16 cellular contexts compared by ENCODE assay signal in genomic region chr2:74550231-74550630, GRCh38. TPM values are rescaled to one million over a fixed set of nuclear protein-coding genes. Genes with fewer than 3 reads are reported as not detected.
DNase-seq lines count a peak whose midpoint lies in the region; ATAC-seq, FAIRE-seq and TF ChIP-seq lines count a peak whose summit lies in the region.
"Had no signal": no experiment of that assay in that cellular context is flagged by ENCODE, and none has a peak within 500 bp of the region (broad histone marks: within the 10 kb centered on the region; RNA-seq: fewer than 3 reads in every experiment).

No MANE protein-coding gene starts in this region.

- peaks cover 36% of the 10 kb centered on the region for H3K27me3 Mint-ChIP-seq in CD8-positive, alpha-beta T cell (ENCODE audit: low read depth)
- peaks cover 26 to 39% of the 10 kb centered on the region in 2 donors for H3K27me3 Mint-ChIP-seq in CD4-positive, alpha-beta memory T cell

- H3K4me3 Mint-ChIP-seq in CD8-positive, alpha-beta T cell: peak overlapping the region; percentile 9
- H3K4me3 Mint-ChIP-seq in CD4-positive, alpha-beta memory T cell: peak overlapping the region in 4 of 8 donors; percentile 15 to 47 (median 34)

- H3K36me3 ChIP-seq in ACC112 (ENCODE audit: insufficient read depth, low read length) (peaks cover 15% of the 10 kb centered on the region), Panc1 (ENCODE audit: control insufficient read depth, insufficient read depth, low read length) (no peaks in the 10 kb centered on the region), iPS-20b (ENCODE audit: insufficient read depth, low read depth, low read length) (no peaks in the 10 kb centered on the region)
- no peaks in the 10 kb centered on the region for H3K36me3 ChIP-seq in CD8-positive, alpha-beta T cell (ENCODE audit: insufficient read depth, low read length)
- no peaks in the 10 kb centered on the region for H3K36me3 ChIP-seq in CD4-positive, alpha-beta memory T cell (ENCODE audit: insufficient read depth, low read length)
- H3K36me3 ChIP-seq: neutrophil had no signal

- in situ Hi-C loops in Panc1 (cut with HindIII; ENCODE audit: low pct_unique_long_range_greater_than_20kb, low sequenced_read_pairs): no loop called here

- H3K4me3 ChIP-seq in ACC112 (ENCODE audit: low read depth, low read length): peak overlapping the region; percentile 97
- H3K4me3 ChIP-seq in CD8-positive, alpha-beta T cell (ENCODE audit: low read depth, low read length): no peak overlapping the region
- H3K4me3 ChIP-seq in Panc1 (ENCODE audit: low read depth in 2 of 2, low read length in 2 of 2): peak overlapping the region in 1 of 2 experiments; percentile 80; a peak in 1 of 4 replicates
- H3K4me3 ChIP-seq in iPS-20b (ENCODE audit: low read length): peak overlapping the region; percentile 73; the same call in 1 of the 2 replicates
- H3K4me3 ChIP-seq in CD4-positive, alpha-beta memory T cell (ENCODE audit: low read length in 2 of 2): no peak overlapping the region

- H3K4me1 ChIP-seq in ACC112 (ENCODE audit: control insufficient read depth, insufficient read depth, low read length, unreplicated experiment) (peaks cover 44% of the 10 kb centered on the region), Panc1 (ENCODE audit: control insufficient read depth, insufficient read depth, low read length) (peaks cover 23% of the 10 kb centered on the region), iPS-20b (ENCODE audit: insufficient read depth, low read length) (peaks cover 18% of the 10 kb centered on the region)
- H3K4me1 ChIP-seq in CD8-positive, alpha-beta T cell (ENCODE audit: insufficient read depth, low read length): peaks cover 18% of the 10 kb centered on the region
- H3K4me1 ChIP-seq in CD4-positive, alpha-beta memory T cell (ENCODE audit: insufficient read depth, low read length): peaks cover 22% of the 10 kb centered on the region

- H3K27ac ChIP-seq in ACC112 (ENCODE audit: low read depth, low read length) (no peak overlapping the region), Panc1 (ENCODE audit: low read length) (no peak overlapping the region), iPS-20b (ENCODE audit: low read length) (no peak overlapping the region)
- H3K27ac ChIP-seq in CD8-positive, alpha-beta T cell (ENCODE audit: low read depth, low read length): no peak overlapping the region
- no peak overlapping the region for H3K27ac ChIP-seq in CD4-positive, alpha-beta memory T cell (ENCODE audit: low read depth, low read length)
- H3K27ac ChIP-seq: neutrophil had no signal

- H3K9me3 Mint-ChIP-seq in CD8-positive, alpha-beta T cell: no peaks in the 10 kb centered on the region
- peaks cover 0 to 2% (median 0%) of the 10 kb centered on the region in 8 donors for H3K9me3 Mint-ChIP-seq in CD4-positive, alpha-beta memory T cell

- POLR2A ChIA-PET in CD8-positive, alpha-beta T cell (lab: Charles Lee): no interaction called here
- POLR2A ChIA-PET in Panc1 (lab: Charles Lee): interaction anchor here (0.8 kb wide), 1 partner anchor 46 kb away, joined by 3 read pairs; no protein-coding TSS in a partner anchor
- POLR2A ChIA-PET in CD4-positive, alpha-beta memory T cell (lab: Charles Lee; ENCODE audit: partially characterized antibody): no interaction called here

- no peak for DNase-seq in CD8-positive, alpha-beta T cell
- no peak for DNase-seq in Panc1 (ENCODE audit: low read depth, low spot score)
- DNase-seq in GM19239 (ENCODE audit: insufficient read length, low spot score): no peak
- DNase-seq in CD4-positive, alpha-beta memory T cell: no peak
- DNase-seq: central memory CD4-positive, alpha-beta T cell; head of caudate nucleus; NK-92 treated with Interleukin-12 subunit alpha and Interleukin-12 subunit beta, amount 100 ng/mL, for 24 hours; small intestine had no signal

- H3K36me3 Mint-ChIP-seq in CD8-positive, alpha-beta T cell: peaks cover 2% of the 10 kb centered on the region
- peaks cover 0 to 8% of the 10 kb centered on the region in 2 donors for H3K36me3 Mint-ChIP-seq in CD4-positive, alpha-beta memory T cell

- BruUV-seq in Panc1 (replicated peaks; lab: Mats Ljungman, UMichigan): TSS peak; percentile 80

- H3K27ac Mint-ChIP-seq in CD8-positive, alpha-beta T cell: no peak overlapping the region
- no peak overlapping the region for H3K27ac Mint-ChIP-seq in CD4-positive, alpha-beta memory T cell

- H3K27me3 ChIP-seq in ACC112 (ENCODE audit: insufficient read depth, low read length) (no peaks in the 10 kb centered on the region), Panc1 (ENCODE audit: control insufficient read depth, insufficient read depth, low read length) (no peaks in the 10 kb centered on the region; the same call in 1 of the 2 replicates), iPS-20b (ENCODE audit: insufficient read depth, low read length) (peaks cover 75% of the 10 kb centered on the region)
- H3K27me3 ChIP-seq in CD8-positive, alpha-beta T cell (ENCODE audit: insufficient read depth, low read length): peaks cover 9% of the 10 kb centered on the region
- H3K27me3 ChIP-seq in CD4-positive, alpha-beta memory T cell (ENCODE audit: insufficient read depth, low read length): peaks cover 30% of the 10 kb centered on the region

- no peak overlapping the region for H2AFZ ChIP-seq in ACC112 (ENCODE audit: low read length, unreplicated experiment)

- intact Hi-C loops in CD8-positive, alpha-beta T cell (cut with DNase I, micrococcal nuclease): loop anchor here in 1 of 2 experiments (10.0 kb wide), 2 partner anchors 105 to 405 kb away; partner anchors contain the start of genes POLE4 and SEMA4F
- intact Hi-C loops in Panc1 (cut with micrococcal nuclease; ENCODE audit: unreplicated experiment): no loop called here
- intact Hi-C loops in CD4-positive, alpha-beta memory T cell (cut with micrococcal nuclease): loop anchor here (10.0 kb wide), 1 partner anchor 155 kb away; no protein-coding TSS in a partner anchor

- no peak overlapping the region for H3K9ac ChIP-seq in iPS-20b (ENCODE audit: low read depth, low read length)

- H3K79me2 ChIP-seq in ACC112 (ENCODE audit: control insufficient read depth, insufficient read depth, low read length, unreplicated experiment): peaks cover 70% of the 10 kb centered on the region

- ATAC-seq in CD8-positive, alpha-beta T cell: no peak
- ATAC-seq in Panc1 (no peak), HG02678 (IDR thresholded peaks at IDR 0.05; ENCODE audit: unreplicated experiment) (no peak), GM18502 (IDR thresholded peaks at IDR 0.05; ENCODE audit: poor library complexity, unreplicated experiment) (no peak)
- ATAC-seq: left lobe of liver had no signal

- CTCF ChIA-PET in CD8-positive, alpha-beta T cell (lab: Charles Lee): interaction anchor here (0.9 to 2.4 kb wide), 2 partner anchors 8 to 18 kb away, joined by 3 to 5 read pairs; no protein-coding TSS in a partner anchor
- CTCF ChIA-PET in Panc1 (lab: Charles Lee): no interaction called here
- CTCF ChIA-PET in CD4-positive, alpha-beta memory T cell (lab: Charles Lee; ENCODE audit: partially characterized antibody): interaction anchor here (1.1 kb wide), 1 partner anchor 37 kb away, joined by 3 read pairs; no protein-coding TSS in a partner anchor

- H3K9me3 ChIP-seq in CD8-positive, alpha-beta T cell (ENCODE audit: low read length): no peaks in the 10 kb centered on the region
- H3K9me3 ChIP-seq in Panc1 (ENCODE audit: control insufficient read depth, insufficient read depth, low read depth, low read length): no peaks in the 10 kb centered on the region
- H3K9me3 ChIP-seq in iPS-20b (ENCODE audit: insufficient read depth, low read depth, low read length): no peaks in the 10 kb centered on the region
- H3K9me3 ChIP-seq in CD4-positive, alpha-beta memory T cell (ENCODE audit: control insufficient read depth in 1 of 2, low read length in 2 of 2): no peaks in the 10 kb centered on the region
- H3K9me3 ChIP-seq: neutrophil had no signal

- FAIRE-seq in GM19239 (lab: Jason Lieb, UNC): no peak
- FAIRE-seq: endothelial cell of umbilical vein, small intestine had no signal

- H3K4me1 Mint-ChIP-seq in CD8-positive, alpha-beta T cell (ENCODE audit: low read depth): peaks cover 7% of the 10 kb centered on the region
- peaks cover 7 to 27% (median 16%) of the 10 kb centered on the region in 4 donors for H3K4me1 Mint-ChIP-seq in CD4-positive, alpha-beta memory T cell

- TF ChIP-seq CTCF in CD8-positive, alpha-beta T cell (IDR thresholded peaks at IDR 0.05): no peak
- TF ChIP-seq CTCF in Panc1 (IDR thresholded peaks at IDR 0.05): no peak

RNA-seq across cellular contexts. Expression of gene LOXL3, which starts 3.5 kb away (rescaled TPM):
- not detected for total RNA-seq in CD8-positive, alpha-beta T cell
- 1.0 TPM for total RNA-seq in Panc1 (2021; ENCODE audit: unreplicated experiment)
- polyA plus RNA-seq in Panc1 (2012; ENCODE audit: insufficient read length): 1.1 TPM
- total RNA-seq in CD4-positive, alpha-beta memory T cell: under 1 TPM; 0.25 to 0.32 TPM
- not detected for polyA plus RNA-seq in CD4-positive, alpha-beta memory T cell

RNA-seq across cellular contexts. Expression of gene DOK1, which starts 4.3 kb away (rescaled TPM):
- 1 to 10 TPM; 5.2 to 5.3 TPM for total RNA-seq in CD8-positive, alpha-beta T cell
- total RNA-seq in Panc1 (2021; ENCODE audit: unreplicated experiment): 6.2 TPM
- polyA plus RNA-seq in Panc1 (2012; ENCODE audit: insufficient read length): 13.9 TPM
- total RNA-seq in CD4-positive, alpha-beta memory T cell: 10 to 100 TPM; 34.8 to 35.7 TPM
- polyA plus RNA-seq in CD4-positive, alpha-beta memory T cell: 10 to 100 TPM; 14.2 to 26.8 TPM

RNA-seq across cellular contexts. Expression of gene HTRA2, which starts 20.5 kb away (rescaled TPM):
- 10 to 100 TPM; 15.7 TPM for total RNA-seq in CD8-positive, alpha-beta T cell
- total RNA-seq in Panc1 (2021; ENCODE audit: unreplicated experiment): 21.2 TPM
- 21.4 TPM for polyA plus RNA-seq in Panc1 (2012; ENCODE audit: insufficient read length)
- 10 to 100 TPM; 39.8 to 41.1 TPM for total RNA-seq in CD4-positive, alpha-beta memory T cell
- 10 to 100 TPM; 22.0 to 25.7 TPM for polyA plus RNA-seq in CD4-positive, alpha-beta memory T cell

RNA-seq across cellular contexts. Expression of gene AUP1, which starts 20.7 kb away (rescaled TPM):
- total RNA-seq in CD8-positive, alpha-beta T cell: 100 to 1,000 TPM; 201 to 202 TPM
- 142 TPM for total RNA-seq in Panc1 (2021; ENCODE audit: unreplicated experiment)
- polyA plus RNA-seq in Panc1 (2012; ENCODE audit: insufficient read length): 145 TPM
- 100 to 1,000 TPM; 153 to 158 TPM for total RNA-seq in CD4-positive, alpha-beta memory T cell
- polyA plus RNA-seq in CD4-positive, alpha-beta memory T cell: 100 to 1,000 TPM in 1 of 2 donors, 10 to 100 TPM in 1; 91.3 to 123 TPM

RNA-seq across cellular contexts. Expression of gene DQX1, which starts 24.2 kb away (rescaled TPM):
- under 1 TPM in 1 of 2 experiments, not detected in 1; 0.17 TPM for total RNA-seq in CD8-positive, alpha-beta T cell
- 0.41 TPM for total RNA-seq in Panc1 (2021; ENCODE audit: unreplicated experiment)
- polyA plus RNA-seq in Panc1 (2012; ENCODE audit: insufficient read length): 0.19 TPM
- total RNA-seq in CD4-positive, alpha-beta memory T cell: under 1 TPM; 0.35 to 0.44 TPM
- not detected for polyA plus RNA-seq in CD4-positive, alpha-beta memory T cell
- total RNA-seq: M059J had no signal

Comparison
In these comparisons a context has a peak if more than half of its experiments do, and no peak if none do; other contexts are left out.
1. H3K4me3 ChIP-seq: peak in ACC112 (single experiment) and iPS-20b (single experiment); none in CD8-positive, alpha-beta T cell (single experiment) and CD4-positive, alpha-beta memory T cell (0 of 2).